21 cellular contexts compared by ENCODE assay signal in genomic region chr2:9939587-9940485, GRCh38. TPM values are rescaled to one million over a fixed set of nuclear protein-coding genes. Genes with fewer than 3 reads are reported as not detected.
DNase-seq lines count a peak whose midpoint lies in the region; ATAC-seq, FAIRE-seq and TF ChIP-seq lines count a peak whose summit lies in the region.
"Had no signal": no experiment of that assay in that cellular context is flagged by ENCODE, and none has a peak within 500 bp of the region (broad histone marks: within the 10 kb centered on the region; RNA-seq: fewer than 3 reads in every experiment).

No MANE protein-coding gene starts in this region.

- H3K4me3 ChIP-seq in esophagus (ENCODE audit: low read depth in 1 of 2, low read length in 2 of 2) (no peak overlapping the region), pancreas (no peak overlapping the region)
- H3K4me3 ChIP-seq: MG63 had no signal

- H3K27ac Mint-ChIP-seq in activated T-helper 17 cell treated with anti-CD3 and anti-CD28 coated beads, Interleukin-2, amount 50 U/mL, for 72 hours: no peak overlapping the region
- H3K27ac Mint-ChIP-seq: activated CD8-positive, alpha-beta memory T cell treated with anti-CD3 and anti-CD28 coated beads, Interleukin-2, amount 10 ng/mL, durations not matched to agents 7 days and 5 days; dendritic cell treated with granulocyte-macrophage colony-stimulating factor and Interleukin-4, amounts not matched to agents 40 ng/mL and 50 ng/mL, for 4 days; memory B cell; naive thymus-derived CD4-positive, alpha-beta T cell had no signal

- peaks cover 4% of the 10 kb centered on the region for H3K4me1 Mint-ChIP-seq in activated T-helper 17 cell treated with anti-CD3 and anti-CD28 coated beads, Interleukin-2, amount 50 U/mL, for 72 hours
- H3K4me1 Mint-ChIP-seq: activated CD8-positive, alpha-beta memory T cell treated with anti-CD3 and anti-CD28 coated beads, Interleukin-2, amount 10 ng/mL, durations not matched to agents 7 days and 5 days; CD14-positive monocyte; memory B cell had no signal

- H3K36me3 ChIP-seq in esophagus (ENCODE audit: control insufficient read depth in 2 of 2, insufficient read depth in 2 of 2, low read length in 1 of 2) (no peaks in the 10 kb centered on the region), pancreas (no peaks in the 10 kb centered on the region)

- intact Hi-C loops in pancreas (cut with DNase I): loop anchor here in 1 of 3 donors (10.0 kb wide), 1 partner anchor 135 kb away; no protein-coding TSS in a partner anchor

- H3K4me1 ChIP-seq in esophagus (ENCODE audit: control insufficient read depth in 2 of 2, insufficient read depth in 2 of 2, low read length in 1 of 2): peaks cover 0 to 13% of the 10 kb centered on the region in 2 donors
- peaks cover 0 to 11% (median 8%) of the 10 kb centered on the region in 3 donors for H3K4me1 ChIP-seq in pancreas

- no peaks in the 10 kb centered on the region for H3K9me3 ChIP-seq in esophagus (ENCODE audit: control insufficient read depth in 2 of 2, insufficient read depth in 1 of 2, low read depth in 1 of 2, low read length in 1 of 2)
- no peaks in the 10 kb centered on the region for H3K9me3 ChIP-seq in pancreas
- H3K9me3 ChIP-seq: MG63 had no signal

- FAIRE-seq in pancreas (lab: Jason Lieb, UNC): no peak
- FAIRE-seq: kidney had no signal

- H3K27ac ChIP-seq in esophagus (ENCODE audit: low read depth in 2 of 2, low read length in 1 of 2): peak overlapping the region; percentile 74 to 89
- H3K27ac ChIP-seq in pancreas: no peak overlapping the region

- DNase-seq in DMS79 treated with DMSO at 0.1 percent for 48 hours (lab: John Stamatoyannopoulos, UW) (peak; percentile 93), NCI-H69 (lab: John Stamatoyannopoulos, UW) (peak; percentile 27), pancreas (no peak)
- DNase-seq: activated CD4-positive, alpha-beta T cell treated with anti-CD3 and anti-CD28 coated beads, Interleukin-2, amount 50 U/mL, for 1 hour; activated CD8-positive, alpha-beta memory T cell treated with anti-CD3 and anti-CD28 coated beads, Interleukin-2, amount 10 ng/mL, durations not matched to agents 7 days and 5 days; activated naive CD4-positive, alpha-beta T cell treated with anti-CD3 and anti-CD28 coated beads, Interleukin-2, amount 50 U/mL, for 16 hours; caudate nucleus; glutamatergic neuron; kidney; MG63; naive thymus-derived CD4-positive, alpha-beta T cell; NCI-H1436; NCI-H774; retina had no signal

- 54 to 57% methylated on average over 9 of the region's 9 CpGs for WGBS in esophagus, 2 donors
- 35 to 36% methylated on average over 9 of the region's 9 CpGs for WGBS in pancreas, 2 donors

- H3K36me3 Mint-ChIP-seq in activated T-helper 17 cell treated with anti-CD3 and anti-CD28 coated beads, Interleukin-2, amount 50 U/mL, for 72 hours (ENCODE audit: low read depth): peaks cover 6% of the 10 kb centered on the region
- H3K36me3 Mint-ChIP-seq: activated CD8-positive, alpha-beta memory T cell treated with anti-CD3 and anti-CD28 coated beads, Interleukin-2, amount 10 ng/mL, durations not matched to agents 7 days and 5 days had no signal

- no peak overlapping the region for H3K4me3 Mint-ChIP-seq in activated T-helper 17 cell treated with anti-CD3 and anti-CD28 coated beads, Interleukin-2, amount 50 U/mL, for 72 hours
- H3K4me3 Mint-ChIP-seq: activated CD8-positive, alpha-beta memory T cell treated with anti-CD3 and anti-CD28 coated beads, Interleukin-2, amount 10 ng/mL, durations not matched to agents 7 days and 5 days; CD14-positive monocyte; dendritic cell treated with granulocyte-macrophage colony-stimulating factor and Interleukin-4, amounts not matched to agents 40 ng/mL and 50 ng/mL, for 4 days; memory B cell; naive thymus-derived CD4-positive, alpha-beta T cell had no signal

- H3K27me3 ChIP-seq in esophagus (ENCODE audit: control insufficient read depth in 1 of 2, insufficient read depth in 2 of 2, low read length in 2 of 2): no peaks in the 10 kb centered on the region
- no peaks in the 10 kb centered on the region for H3K27me3 ChIP-seq in pancreas
- H3K27me3 ChIP-seq: MG63 had no signal

- no peak for TF ChIP-seq CTCF in pancreas (IDR thresholded peaks at IDR 0.05)

- H3K9me3 Mint-ChIP-seq in activated T-helper 17 cell treated with anti-CD3 and anti-CD28 coated beads, Interleukin-2, amount 50 U/mL, for 72 hours: no peaks in the 10 kb centered on the region
- H3K9me3 Mint-ChIP-seq: CD14-positive monocyte; dendritic cell treated with granulocyte-macrophage colony-stimulating factor and Interleukin-4, amounts not matched to agents 40 ng/mL and 50 ng/mL, for 4 days; memory B cell; naive thymus-derived CD4-positive, alpha-beta T cell had no signal

- ATAC-seq in pancreas: peak; percentile 27 to 46 (median 36)
- ATAC-seq in GM19455 (IDR thresholded peaks at IDR 0.05; ENCODE audit: unreplicated experiment): no peak
- ATAC-seq in activated T-helper 17 cell treated with anti-CD3 and anti-CD28 coated beads, Interleukin-2, amount 50 U/mL, for 72 hours (replicated peaks): no peak
- no peak for ATAC-seq in GM19463 (IDR thresholded peaks at IDR 0.05; ENCODE audit: unreplicated experiment)
- ATAC-seq: activated CD8-positive, alpha-beta memory T cell treated with anti-CD3 and anti-CD28 coated beads, Interleukin-2, amount 10 ng/mL, durations not matched to agents 7 days and 5 days; naive thymus-derived CD4-positive, alpha-beta T cell had no signal

- peaks cover 4% of the 10 kb centered on the region for H3K27me3 Mint-ChIP-seq in activated T-helper 17 cell treated with anti-CD3 and anti-CD28 coated beads, Interleukin-2, amount 50 U/mL, for 72 hours

RNA-seq across cellular contexts. Expression of gene GRHL1, which starts 11.7 kb away (rescaled TPM):
- polyA plus RNA-seq in esophagus (10 to 100 TPM; 61.8 to 94.7 TPM), pancreas (1 to 10 TPM in 1 of 2 donors, under 1 TPM in 1; 0.95 to 2.4 TPM)
- 1 to 10 TPM; 1.1 to 5.3 (median 2.2) TPM for total RNA-seq in pancreas
- total RNA-seq in activated T-helper 17 cell treated with anti-CD3 and anti-CD28 coated beads, Interleukin-2, amount 50 U/mL, for 72 hours: under 1 TPM; 0.82 to 0.85 TPM
- polyA plus RNA-seq: CD14-positive monocyte had no signal

Comparison
In these comparisons a context has a peak if more than half of its experiments do, and no peak if none do; other contexts are left out.
1. DNase-seq: peak in DMS79 treated with DMSO at 0.1 percent for 48 hours (single experiment) and NCI-H69 (single experiment); none in pancreas (0 of 6).
2. H3K27ac ChIP-seq: peak in esophagus (2 of 2); none in pancreas (0 of 4).
3. ATAC-seq: peak in pancreas (4 of 4); none in GM19455 (single experiment), activated T-helper 17 cell treated with anti-CD3 and anti-CD28 coated beads, Interleukin-2, amount 50 U/mL, for 72 hours (single experiment) and GM19463 (single experiment).